ENCODE assay signal across 1 cellular context in the genomic region with DNA sequence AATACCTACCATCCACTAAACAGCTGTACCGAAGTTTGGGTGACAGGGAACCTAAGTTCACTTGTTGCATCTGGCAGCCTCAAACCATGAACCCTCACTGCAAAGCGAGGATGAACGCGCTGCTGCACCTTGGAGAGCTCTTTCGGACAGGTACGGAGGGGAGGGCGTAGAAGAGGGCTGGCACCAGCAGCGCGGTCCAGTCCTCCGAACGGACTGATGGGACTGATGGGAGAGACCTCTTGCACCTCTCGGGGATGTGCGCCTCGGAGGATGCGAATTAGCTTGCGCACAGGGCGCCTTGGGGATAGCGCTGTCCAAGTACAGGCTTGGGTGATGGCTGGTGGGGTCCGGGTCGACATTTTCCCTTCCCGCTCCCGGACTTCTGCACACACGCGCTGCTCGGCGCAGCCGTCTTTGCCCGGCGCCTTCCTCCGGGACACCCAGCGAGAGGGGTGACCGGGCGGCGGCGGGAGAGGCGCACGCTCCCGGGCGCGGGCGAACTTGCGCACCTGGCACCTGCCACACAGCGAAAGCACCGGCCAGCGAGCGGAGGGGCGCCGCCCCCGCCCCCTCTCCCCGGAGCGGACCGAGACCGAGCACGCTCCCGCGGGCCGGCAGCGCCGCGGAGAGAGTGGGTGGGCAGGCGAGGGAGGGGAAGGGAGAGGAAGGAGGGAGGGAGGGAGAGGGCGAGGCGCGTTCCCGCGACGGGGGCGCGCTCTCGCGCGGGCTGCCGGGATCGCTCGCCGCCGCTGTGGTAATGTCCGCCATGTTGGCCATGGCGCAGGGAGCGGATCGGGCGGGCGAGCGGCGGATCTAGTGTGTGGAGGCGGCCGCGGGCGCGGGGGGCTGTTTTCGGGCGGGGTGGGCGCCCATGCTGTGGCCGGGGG.
TF ChIP-seq lines count a peak whose summit lies in the region.

A gene with protein sequence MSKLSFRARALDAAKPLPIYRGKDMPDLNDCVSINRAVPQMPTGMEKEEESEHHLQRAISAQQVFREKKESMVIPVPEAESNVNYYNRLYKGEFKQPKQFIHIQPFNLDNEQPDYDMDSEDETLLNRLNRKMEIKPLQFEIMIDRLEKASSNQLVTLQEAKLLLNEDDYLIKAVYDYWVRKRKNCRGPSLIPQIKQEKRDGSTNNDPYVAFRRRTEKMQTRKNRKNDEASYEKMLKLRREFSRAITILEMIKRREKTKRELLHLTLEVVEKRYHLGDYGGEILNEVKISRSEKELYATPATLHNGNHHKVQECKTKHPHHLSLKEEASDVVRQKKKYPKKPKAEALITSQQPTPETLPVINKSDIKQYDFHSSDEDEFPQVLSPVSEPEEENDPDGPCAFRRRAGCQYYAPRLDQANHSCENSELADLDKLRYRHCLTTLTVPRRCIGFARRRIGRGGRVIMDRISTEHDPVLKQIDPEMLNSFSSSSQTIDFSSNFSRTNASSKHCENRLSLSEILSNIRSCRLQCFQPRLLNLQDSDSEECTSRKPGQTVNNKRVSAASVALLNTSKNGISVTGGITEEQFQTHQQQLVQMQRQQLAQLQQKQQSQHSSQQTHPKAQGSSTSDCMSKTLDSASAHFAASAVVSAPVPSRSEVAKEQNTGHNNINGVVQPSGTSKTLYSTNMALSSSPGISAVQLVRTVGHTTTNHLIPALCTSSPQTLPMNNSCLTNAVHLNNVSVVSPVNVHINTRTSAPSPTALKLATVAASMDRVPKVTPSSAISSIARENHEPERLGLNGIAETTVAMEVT (plus strand): TSS at position 754 of the 887 bp plus-strand sequence. CDS start 267 bp downstream, outside the sequence.

TF ChIP-seq in GM12878, 131 proteins besides CTCF, POLR2A, EP300 and RAD21 (continued from another document):
- TF ChIP-seq, protein P1, sequence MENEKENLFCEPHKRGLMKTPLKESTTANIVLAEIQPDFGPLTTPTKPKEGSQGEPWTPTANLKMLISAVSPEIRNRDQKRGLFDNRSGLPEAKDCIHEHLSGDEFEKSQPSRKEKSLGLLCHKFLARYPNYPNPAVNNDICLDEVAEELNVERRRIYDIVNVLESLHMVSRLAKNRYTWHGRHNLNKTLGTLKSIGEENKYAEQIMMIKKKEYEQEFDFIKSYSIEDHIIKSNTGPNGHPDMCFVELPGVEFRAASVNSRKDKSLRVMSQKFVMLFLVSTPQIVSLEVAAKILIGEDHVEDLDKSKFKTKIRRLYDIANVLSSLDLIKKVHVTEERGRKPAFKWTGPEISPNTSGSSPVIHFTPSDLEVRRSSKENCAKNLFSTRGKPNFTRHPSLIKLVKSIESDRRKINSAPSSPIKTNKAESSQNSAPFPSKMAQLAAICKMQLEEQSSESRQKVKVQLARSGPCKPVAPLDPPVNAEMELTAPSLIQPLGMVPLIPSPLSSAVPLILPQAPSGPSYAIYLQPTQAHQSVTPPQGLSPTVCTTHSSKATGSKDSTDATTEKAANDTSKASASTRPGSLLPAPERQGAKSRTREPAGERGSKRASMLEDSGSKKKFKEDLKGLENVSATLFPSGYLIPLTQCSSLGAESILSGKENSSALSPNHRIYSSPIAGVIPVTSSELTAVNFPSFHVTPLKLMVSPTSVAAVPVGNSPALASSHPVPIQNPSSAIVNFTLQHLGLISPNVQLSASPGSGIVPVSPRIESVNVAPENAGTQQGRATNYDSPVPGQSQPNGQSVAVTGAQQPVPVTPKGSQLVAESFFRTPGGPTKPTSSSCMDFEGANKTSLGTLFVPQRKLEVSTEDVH (IDR thresholded peaks at IDR 0.05; ENCODE audit: low read depth, partially characterized antibody), result no peak
- TF ChIP-seq ZNF622 (IDR thresholded peaks at IDR 0.05) (no peak), TARDBP (IDR thresholded peaks at IDR 0.05; ENCODE audit: borderline replicate concordance) (0 out of 2 replicates have a peak, but pooled peaks have one; percentile 26), YY1 (IDR thresholded peaks at IDR 0.05; ENCODE audit: low read depth, low read length) (peak; percentile 97), RB1 (IDR thresholded peaks at IDR 0.05; ENCODE audit: borderline replicate concordance) (peak; percentile 83; the same call in 1 of the 2 replicates), NFIC (IDR thresholded peaks at IDR 0.05; ENCODE audit: low read depth, low read length) (no peak), DPF2 (IDR thresholded peaks at IDR 0.05) (peak; percentile 80)
- TF ChIP-seq, protein P2, sequence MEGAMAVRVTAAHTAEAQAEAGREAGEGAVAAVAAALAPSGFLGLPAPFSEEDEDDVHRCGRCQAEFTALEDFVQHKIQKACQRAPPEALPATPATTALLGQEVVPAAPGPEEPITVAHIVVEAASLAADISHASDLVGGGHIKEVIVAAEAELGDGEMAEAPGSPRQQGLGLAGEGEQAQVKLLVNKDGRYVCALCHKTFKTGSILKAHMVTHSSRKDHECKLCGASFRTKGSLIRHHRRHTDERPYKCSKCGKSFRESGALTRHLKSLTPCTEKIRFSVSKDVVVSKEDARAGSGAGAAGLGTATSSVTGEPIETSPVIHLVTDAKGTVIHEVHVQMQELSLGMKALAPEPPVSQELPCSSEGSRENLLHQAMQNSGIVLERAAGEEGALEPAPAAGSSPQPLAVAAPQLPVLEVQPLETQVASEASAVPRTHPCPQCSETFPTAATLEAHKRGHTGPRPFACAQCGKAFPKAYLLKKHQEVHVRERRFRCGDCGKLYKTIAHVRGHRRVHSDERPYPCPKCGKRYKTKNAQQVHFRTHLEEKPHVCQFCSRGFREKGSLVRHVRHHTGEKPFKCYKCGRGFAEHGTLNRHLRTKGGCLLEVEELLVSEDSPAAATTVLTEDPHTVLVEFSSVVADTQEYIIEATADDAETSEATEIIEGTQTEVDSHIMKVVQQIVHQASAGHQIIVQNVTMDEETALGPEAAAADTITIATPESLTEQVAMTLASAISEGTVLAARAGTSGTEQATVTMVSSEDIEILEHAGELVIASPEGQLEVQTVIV (IDR thresholded peaks at IDR 0.05; ENCODE audit: borderline replicate concordance, partially characterized antibody), result no peak
TF ChIP-seq in GM12878: peak in this region for 30.
